ENCODE assay signal across 8 cellular contexts in the genomic region with DNA sequence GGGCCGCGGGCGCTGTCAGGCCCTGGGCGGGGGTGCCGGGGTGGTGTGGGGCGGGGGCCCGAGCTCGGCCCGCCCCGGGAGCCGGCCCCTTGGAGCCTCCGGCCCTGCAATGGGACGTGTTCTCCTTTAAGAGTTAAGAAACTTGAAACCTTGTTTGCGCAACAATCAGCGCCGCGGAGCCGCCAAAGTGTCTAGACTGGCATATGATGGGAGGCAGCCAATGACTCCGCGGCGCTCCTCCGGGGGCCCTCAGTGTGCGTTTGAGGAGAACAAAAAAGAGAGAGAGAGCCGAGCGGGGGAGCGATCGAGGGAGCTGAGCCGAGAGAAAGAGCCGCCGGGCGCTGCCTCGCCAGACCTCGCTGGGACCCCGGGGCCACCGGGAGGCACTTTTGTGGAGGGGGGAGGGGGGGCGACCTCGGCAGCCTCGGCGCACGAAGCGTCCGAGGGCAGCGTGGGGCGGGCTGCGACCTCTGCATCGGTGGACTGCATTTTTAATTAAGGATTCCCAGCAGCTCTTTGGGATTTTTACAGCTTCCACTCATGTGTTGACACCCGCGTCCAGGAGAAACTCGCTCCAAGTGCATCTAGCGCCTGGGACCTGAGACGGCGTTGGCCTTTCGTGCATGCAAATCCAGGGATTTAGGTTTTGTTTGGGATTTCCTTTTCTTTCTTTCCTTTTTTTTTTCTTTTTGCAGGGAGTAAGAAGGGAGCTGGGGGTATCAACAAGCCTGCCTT. TPM values are rescaled to one million over a fixed set of nuclear protein-coding genes. Genes with fewer than 3 reads are reported as not detected.
DNase-seq lines count a peak whose midpoint lies in the region; ATAC-seq and TF ChIP-seq lines count a peak whose summit lies in the region.

A gene (plus strand): TSS at position 202 of the 735 bp plus-strand sequence. CDS start 1,023 bp downstream, outside the sequence.

- peak within 1 kb of the TSS; percentile 83 to 96 for H3K27ac ChIP-seq in coronary artery

- H3K4me3 ChIP-seq in coronary artery = peak within 1 kb of the TSS; percentile 93

- H3K4me3 Mint-ChIP-seq in activated CD4-positive, alpha-beta T cell treated with anti-CD3 and anti-CD28 coated beads, Interleukin-2, amount 10 ng/mL, durations not matched to agents 7 days and 5 days = peak within 1 kb of the TSS; percentile 76

- peak; percentile 56 for DNase-seq in DMS53 treated with DMSO at 0.1 percent for 48 hours (lab: John Stamatoyannopoulos, UW; ENCODE audit: unreplicated experiment)
- peak; percentile 99 for DNase-seq in NCI-H69 (lab: John Stamatoyannopoulos, UW)
- peak; percentile 81 for DNase-seq in activated CD4-positive, alpha-beta T cell treated with anti-CD3 and anti-CD28 coated beads, Interleukin-2, amount 10 ng/mL, durations not matched to agents 7 days and 5 days
- peak; percentile 99 for DNase-seq in coronary artery (ENCODE audit: low spot score)
- peak; percentile 95 to 96 for DNase-seq in left colon
- DNase-seq in stimulated activated CD4-positive, alpha-beta T cell treated with anti-CD3 and anti-CD28 coated beads, Interleukin-15, amount 100 ng/mL, for 48 hours (ENCODE audit: low read depth in 2 of 2) = peak; percentile 68 to 70

- H3K4me1 Mint-ChIP-seq in activated CD4-positive, alpha-beta T cell treated with anti-CD3 and anti-CD28 coated beads, Interleukin-2, amount 10 ng/mL, durations not matched to agents 7 days and 5 days = peaks cover 24% of the 10 kb centered on the region

- no peak for TF ChIP-seq CTCF in coronary artery (IDR thresholded peaks at IDR 0.05)

- POLR2A ChIA-PET in activated CD4-positive, alpha-beta T cell treated with anti-CD3 and anti-CD28 coated beads, Interleukin-2, amount 10 ng/mL, durations not matched to agents 7 days and 5 days (lab: Charles Lee) = interaction anchor here (1.0 kb wide), 1 partner anchor 18 kb away, joined by 3 read pairs; no protein-coding TSS in a partner anchor

- no peaks in the 10 kb centered on the region for H3K9me3 Mint-ChIP-seq in activated CD4-positive, alpha-beta T cell treated with anti-CD3 and anti-CD28 coated beads, Interleukin-2, amount 10 ng/mL, durations not matched to agents 7 days and 5 days

- intact Hi-C loops in left colon (cut with DNase I, micrococcal nuclease) = no loop called here

- peak within 1 kb of the TSS; percentile 74 for H3K27ac Mint-ChIP-seq in activated CD4-positive, alpha-beta T cell treated with anti-CD3 and anti-CD28 coated beads, Interleukin-2, amount 10 ng/mL, durations not matched to agents 7 days and 5 days

- ATAC-seq in HG03354 (IDR thresholded peaks at IDR 0.05; ENCODE audit: poor library complexity, severe bottlenecking, unreplicated experiment) = peak; percentile 38
- ATAC-seq in left colon = peak; percentile 61
- ATAC-seq in HG02678 (IDR thresholded peaks at IDR 0.05; ENCODE audit: unreplicated experiment) = no peak

- no peaks in the 10 kb centered on the region for H3K36me3 Mint-ChIP-seq in activated CD4-positive, alpha-beta T cell treated with anti-CD3 and anti-CD28 coated beads, Interleukin-2, amount 10 ng/mL, durations not matched to agents 7 days and 5 days (ENCODE audit: low read depth)

- peaks cover 26% of the 10 kb centered on the region for H3K27me3 Mint-ChIP-seq in activated CD4-positive, alpha-beta T cell treated with anti-CD3 and anti-CD28 coated beads, Interleukin-2, amount 10 ng/mL, durations not matched to agents 7 days and 5 days

- CTCF ChIA-PET in activated CD4-positive, alpha-beta T cell treated with anti-CD3 and anti-CD28 coated beads, Interleukin-2, amount 10 ng/mL, durations not matched to agents 7 days and 5 days (lab: Charles Lee) = interaction anchor here (1.5 to 1.7 kb wide), 2 partner anchors 18 to 84 kb away, joined by 7 to 8 read pairs; no protein-coding TSS in a partner anchor

RNA-seq across cellular contexts. Expression of the gene that starts here (rescaled TPM):
- under 1 TPM; 0.40 TPM for total RNA-seq in activated CD4-positive, alpha-beta T cell treated with anti-CD3 and anti-CD28 coated beads, Interleukin-2, amount 10 ng/mL, durations not matched to agents 7 days and 5 days
- total RNA-seq in left colon = 10 to 100 TPM in 1 of 2 donors, 1 to 10 TPM in 1; 9.6 to 11.2 TPM

Comparison
In these comparisons a context has a peak if more than half of its experiments do, and no peak if none do; other contexts are left out.
1. RNA of the gene that starts here (total RNA-seq): 9.6 to 11.2 TPM in left colon; 0.40 TPM in activated CD4-positive, alpha-beta T cell treated with anti-CD3 and anti-CD28 coated beads, Interleukin-2, amount 10 ng/mL, durations not matched to agents 7 days and 5 days; every median in the first group is over 4 times any median in the second.
2. Peak in DNase-seq in activated CD4-positive, alpha-beta T cell treated with anti-CD3 and anti-CD28 coated beads, Interleukin-2, amount 10 ng/mL, durations not matched to agents 7 days and 5 days; RNA of the gene not detected or under 1 TPM.
3. Peak in every context shown above with its lines, with median percentiles within 50 percentile points of each other: DNase-seq.